Comparison of ENCODE assay signal across 1 cellular context in genomic region chr3:123371859-123372767, GRCh38.
TF ChIP-seq lines count a peak whose summit lies in the region.

No MANE protein-coding gene starts in this region.

TF ChIP-seq in H1, 55 proteins besides CTCF, POLR2A, EP300 and RAD21:
- TF ChIP-seq HDAC2 (IDR thresholded peaks at IDR 0.05; ENCODE audit: borderline replicate concordance in 1 of 2, low read depth in 2 of 2, low read length in 2 of 2): no peak
- TF ChIP-seq CREB1 (IDR thresholded peaks at IDR 0.05): no peak
- no peak for TF ChIP-seq SP1 (IDR thresholded peaks at IDR 0.05; ENCODE audit: low read depth, low read length)
- TF ChIP-seq CBX5 (IDR thresholded peaks at IDR 0.05; ENCODE audit: low read depth, low read length): no peak
- no peak for TF ChIP-seq CHD7 (IDR thresholded peaks at IDR 0.05; ENCODE audit: insufficient replicate concordance, low read length)
- no peak for TF ChIP-seq SUZ12 (IDR thresholded peaks at IDR 0.05; ENCODE audit: low read length)
- no peak for TF ChIP-seq NANOG (IDR thresholded peaks at IDR 0.05; ENCODE audit: insufficient read depth, low read depth, low read length, poor library complexity, severe bottlenecking)
- TF ChIP-seq KDM1A (IDR thresholded peaks at IDR 0.05; ENCODE audit: borderline replicate concordance, low read length): no peak
- TF ChIP-seq MAX (IDR thresholded peaks at IDR 0.05): no peak
- no peak for TF ChIP-seq EGR1 (IDR thresholded peaks at IDR 0.05; ENCODE audit: borderline replicate concordance, low read depth, low read length)
- no peak for TF ChIP-seq KDM5A (IDR thresholded peaks at IDR 0.05; ENCODE audit: low read length)
- no peak for TF ChIP-seq TCF12 (IDR thresholded peaks at IDR 0.05; ENCODE audit: low read depth, low read length)
